Comparison of ENCODE assay signal across 11 cellular contexts in genomic region chr5:67014957-67015400, GRCh38.
DNase-seq lines count a peak whose midpoint lies in the region; ATAC-seq and TF ChIP-seq lines count a peak whose summit lies in the region.
"Had no signal": no experiment of that assay in that cellular context is flagged by ENCODE, and none has a peak within 500 bp of the region (broad histone marks: within the 10 kb centered on the region; RNA-seq: fewer than 3 reads in every experiment).

No MANE protein-coding gene starts in this region.

- no peak for TF ChIP-seq POLR2A in ovary (IDR thresholded peaks at IDR 0.05)

- H3K27ac ChIP-seq in ACC112 (ENCODE audit: low read depth, low read length), result peak overlapping the region; percentile 54
- H3K27ac ChIP-seq in ovary, result no peak overlapping the region

- H3K4me3 Mint-ChIP-seq in activated T-helper 17 cell treated with anti-CD3 and anti-CD28 coated beads, Interleukin-2, amount 50 U/mL, for 72 hours, result peak overlapping the region; percentile 77
- no peak overlapping the region for H3K4me3 Mint-ChIP-seq in stimulated activated memory B cell treated with anti-CD40 and anti-IgM and Interleukin-4, amounts not matched to agents 10 μg/mL and 1 μg/mL and 100 μg/mL, for 72 hours
- H3K4me3 Mint-ChIP-seq: activated CD4-positive, alpha-beta memory T cell treated with anti-CD3 and anti-CD28 coated beads, Interleukin-2, amount 10 ng/mL, durations not matched to agents 7 days and 5 days; stimulated activated naive B cell treated with anti-CD40 and anti-IgM and Interleukin-4, amounts not matched to agents 10 μg/mL and 1 μg/mL and 100 μg/mL, for 72 hours had no signal

- WGBS in ovary, 3 donors, result 11 to 16% (median 13%) methylated on average over 3 of the region's 3 CpGs

- no peaks in the 10 kb centered on the region for H3K27me3 ChIP-seq in ACC112 (ENCODE audit: insufficient read depth, low read length)
- H3K27me3 ChIP-seq in ovary, result no peaks in the 10 kb centered on the region

- TF ChIP-seq CTCF in fibroblast of villous mesenchyme (IDR thresholded peaks at IDR 0.05; ENCODE audit: insufficient read depth, low read depth, low read length), result no peak
- no peak for TF ChIP-seq CTCF in ovary (IDR thresholded peaks at IDR 0.05)

- TF ChIP-seq EP300 in ovary (IDR thresholded peaks at IDR 0.05), result no peak

- no peaks in the 10 kb centered on the region for H3K27me3 Mint-ChIP-seq in activated T-helper 17 cell treated with anti-CD3 and anti-CD28 coated beads, Interleukin-2, amount 50 U/mL, for 72 hours
- H3K27me3 Mint-ChIP-seq in stimulated activated memory B cell treated with anti-CD40 and anti-IgM and Interleukin-4, amounts not matched to agents 10 μg/mL and 1 μg/mL and 100 μg/mL, for 72 hours, result no peaks in the 10 kb centered on the region
- H3K27me3 Mint-ChIP-seq: activated CD4-positive, alpha-beta memory T cell treated with anti-CD3 and anti-CD28 coated beads, Interleukin-2, amount 10 ng/mL, durations not matched to agents 7 days and 5 days had no signal

- H3K4me3 ChIP-seq in ACC112 (ENCODE audit: low read depth, low read length) (peak overlapping the region; percentile 73), fibroblast of villous mesenchyme (ENCODE audit: low read depth, low read length) (peak overlapping the region; percentile 32), ovary (peak overlapping the region; percentile 17)

- H3K4me1 Mint-ChIP-seq in activated T-helper 17 cell treated with anti-CD3 and anti-CD28 coated beads, Interleukin-2, amount 50 U/mL, for 72 hours, result peaks cover 63% of the 10 kb centered on the region
- H3K4me1 Mint-ChIP-seq in stimulated activated memory B cell treated with anti-CD40 and anti-IgM and Interleukin-4, amounts not matched to agents 10 μg/mL and 1 μg/mL and 100 μg/mL, for 72 hours, result peaks cover 8% of the 10 kb centered on the region

- no peaks in the 10 kb centered on the region for H3K9me3 Mint-ChIP-seq in activated T-helper 17 cell treated with anti-CD3 and anti-CD28 coated beads, Interleukin-2, amount 50 U/mL, for 72 hours
- no peaks in the 10 kb centered on the region for H3K9me3 Mint-ChIP-seq in stimulated activated memory B cell treated with anti-CD40 and anti-IgM and Interleukin-4, amounts not matched to agents 10 μg/mL and 1 μg/mL and 100 μg/mL, for 72 hours
- H3K9me3 Mint-ChIP-seq: activated CD4-positive, alpha-beta memory T cell treated with anti-CD3 and anti-CD28 coated beads, Interleukin-2, amount 10 ng/mL, durations not matched to agents 7 days and 5 days; stimulated activated naive B cell treated with anti-CD40 and anti-IgM and Interleukin-4, amounts not matched to agents 10 μg/mL and 1 μg/mL and 100 μg/mL, for 72 hours had no signal

- H3K4me1 ChIP-seq in ACC112 (ENCODE audit: control insufficient read depth, insufficient read depth, low read length, unreplicated experiment), result peaks cover 66% of the 10 kb centered on the region
- H3K4me1 ChIP-seq in ovary (ENCODE audit: insufficient read depth), result peaks cover 8% of the 10 kb centered on the region

- no peaks in the 10 kb centered on the region for H3K36me3 ChIP-seq in ACC112 (ENCODE audit: insufficient read depth, low read length)
- H3K36me3 ChIP-seq in ovary, result no peaks in the 10 kb centered on the region

- no peak for ATAC-seq in activated T-helper 17 cell treated with anti-CD3 and anti-CD28 coated beads, Interleukin-2, amount 50 U/mL, for 72 hours (replicated peaks)
- no peak for ATAC-seq in GM18909 (IDR thresholded peaks at IDR 0.05; ENCODE audit: poor library complexity, unreplicated experiment)
- ATAC-seq in stimulated activated memory B cell treated with anti-CD40 and anti-IgM and Interleukin-4, amounts not matched to agents 10 μg/mL and 1 μg/mL and 100 μg/mL, for 72 hours, result no peak
- ATAC-seq: stimulated activated naive B cell treated with anti-CD40 and anti-IgM and Interleukin-4, amounts not matched to agents 10 μg/mL and 1 μg/mL and 100 μg/mL, for 72 hours had no signal

- DNase-seq in fibroblast of villous mesenchyme (ENCODE audit: low read depth) (no peak), ovary (no peak), hypothalamus (lab: John Stamatoyannopoulos, UW) (no peak)
- DNase-seq in stimulated activated CD4-positive, alpha-beta T cell treated with anti-CD3 and anti-CD28 coated beads, Interleukin-12 subunit alpha, Interleukin-12 subunit beta, amount 100 ng/mL, for 4 hours, result no peak
- DNase-seq: activated CD4-positive, alpha-beta memory T cell treated with anti-CD3 and anti-CD28 coated beads, Interleukin-2, amount 10 ng/mL, durations not matched to agents 7 days and 5 days; AML-193; stimulated activated naive B cell treated with anti-CD40 and anti-IgM and Interleukin-4, amounts not matched to agents 10 μg/mL and 1 μg/mL and 100 μg/mL, for 72 hours had no signal

- H2AFZ ChIP-seq in ACC112 (ENCODE audit: low read length, unreplicated experiment), result peak overlapping the region; percentile 80

- no peaks in the 10 kb centered on the region for H3K9me3 ChIP-seq in ovary

- H3K27ac Mint-ChIP-seq in activated T-helper 17 cell treated with anti-CD3 and anti-CD28 coated beads, Interleukin-2, amount 50 U/mL, for 72 hours, result peak overlapping the region; percentile 78
- H3K27ac Mint-ChIP-seq in stimulated activated memory B cell treated with anti-CD40 and anti-IgM and Interleukin-4, amounts not matched to agents 10 μg/mL and 1 μg/mL and 100 μg/mL, for 72 hours, result no peak overlapping the region
- H3K27ac Mint-ChIP-seq: activated CD4-positive, alpha-beta memory T cell treated with anti-CD3 and anti-CD28 coated beads, Interleukin-2, amount 10 ng/mL, durations not matched to agents 7 days and 5 days; stimulated activated naive B cell treated with anti-CD40 and anti-IgM and Interleukin-4, amounts not matched to agents 10 μg/mL and 1 μg/mL and 100 μg/mL, for 72 hours had no signal

- intact Hi-C loops in ovary (cut with DNase I), result no loop called here

- peaks cover 2% of the 10 kb centered on the region for H3K79me2 ChIP-seq in ACC112 (ENCODE audit: control insufficient read depth, insufficient read depth, low read length, unreplicated experiment)

- H3K36me3 Mint-ChIP-seq in activated T-helper 17 cell treated with anti-CD3 and anti-CD28 coated beads, Interleukin-2, amount 50 U/mL, for 72 hours (ENCODE audit: low read depth), result peaks cover 89% of the 10 kb centered on the region
- no peaks in the 10 kb centered on the region for H3K36me3 Mint-ChIP-seq in stimulated activated memory B cell treated with anti-CD40 and anti-IgM and Interleukin-4, amounts not matched to agents 10 μg/mL and 1 μg/mL and 100 μg/mL, for 72 hours
- H3K36me3 Mint-ChIP-seq: stimulated activated naive B cell treated with anti-CD40 and anti-IgM and Interleukin-4, amounts not matched to agents 10 μg/mL and 1 μg/mL and 100 μg/mL, for 72 hours had no signal

Comparison
In these comparisons a context has a peak if more than half of its experiments do, and no peak if none do; other contexts are left out.
1. H3K4me3 ChIP-seq: peak in every context shown above with its lines; median percentile 73 in ACC112; 32 in fibroblast of villous mesenchyme; 17 in ovary.